ENCODE assay signal across 8 cellular contexts in the genomic region with DNA sequence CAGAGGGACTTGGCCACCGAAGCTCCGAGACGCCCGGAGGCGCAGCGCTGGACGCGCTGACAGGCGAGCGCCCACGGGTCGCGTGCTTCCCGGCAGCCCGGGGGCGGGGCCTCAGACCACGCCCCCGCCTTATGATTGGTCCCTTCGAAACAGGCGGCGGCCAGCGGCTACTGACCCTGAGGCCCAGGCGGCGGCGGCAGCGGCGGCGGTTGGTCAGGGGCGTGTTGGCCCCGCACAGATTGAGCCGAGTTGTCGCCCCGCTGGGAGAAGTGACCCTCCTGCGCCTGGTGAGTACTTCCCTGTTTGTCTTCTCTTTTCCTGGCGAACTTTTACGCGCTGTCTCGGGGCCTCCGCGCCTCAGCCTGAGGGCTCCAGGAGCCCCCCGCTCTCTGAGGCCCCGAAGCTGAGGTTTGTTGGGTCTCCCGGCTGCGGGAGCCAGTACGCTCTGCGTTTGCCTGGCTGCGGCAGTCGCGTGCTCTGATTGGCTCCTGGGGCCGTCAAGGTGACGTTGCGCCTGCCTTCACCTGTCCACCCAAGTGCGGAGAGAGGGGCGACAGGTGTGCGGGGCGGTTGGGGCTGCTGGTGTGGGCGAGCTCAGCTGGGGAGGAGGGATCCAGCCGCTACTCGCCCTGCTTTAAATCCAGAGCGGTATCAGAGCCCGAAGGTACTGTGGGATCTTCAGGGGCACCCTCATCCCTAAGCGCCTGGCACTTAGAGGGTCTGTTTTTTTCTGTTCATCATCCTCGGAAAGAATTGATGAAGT. TPM values are rescaled to one million over a fixed set of nuclear protein-coding genes. Genes with fewer than 3 reads are reported as not detected.
DNase-seq lines count a peak whose midpoint lies in the region; ATAC-seq, FAIRE-seq and TF ChIP-seq lines count a peak whose summit lies in the region.

A gene (plus strand): TSS at position 186 of the 763 bp plus-strand sequence. CDS start 21,221 bp downstream, outside the sequence.

- no peak for TF ChIP-seq RAD21 in A549 (conservative IDR thresholded peaks at IDR 0.05 in 1 of 2, IDR thresholded peaks at IDR 0.05 in 1 of 2)

- no peak for FAIRE-seq in A549 (lab: Jason Lieb, UNC)
- no peak for FAIRE-seq in kidney (lab: Jason Lieb, UNC)

- CTCF ChIA-PET in A549 (lab: Yijun Ruan, JAX): interaction anchor here (1.0 kb wide), 1 partner anchor 223 kb away, joined by 3 read pairs; no protein-coding TSS in a partner anchor
- CTCF ChIA-PET in activated B cell treated with CpG ODN at 0.5 μM for 24 hours (lab: Charles Lee): interaction anchor here (0.7 kb wide), 1 partner anchor 421 kb away, joined by 3 read pairs; no protein-coding TSS in a partner anchor

- peak within 1 kb of the TSS; percentile 71 to 79 for H3K9ac ChIP-seq in kidney (ENCODE audit: low read length in 2 of 2)

- no peaks in the 10 kb centered on the region for H3K9me3 ChIP-seq in A549
- H3K9me3 ChIP-seq in kidney (ENCODE audit: control insufficient read depth in 1 of 2, low read length in 2 of 2): no peaks in the 10 kb centered on the region

- H3K36me3 Mint-ChIP-seq in activated B cell treated with CpG ODN at 0.5 μM for 24 hours (ENCODE audit: low read depth): no peaks in the 10 kb centered on the region

- H3K4me3 ChIP-seq in A549 (peak within 1 kb of the TSS; percentile 86), choroid plexus epithelial cell (ENCODE audit: low read depth, low read length) (peak within 1 kb of the TSS; percentile 80), kidney (ENCODE audit: low read length in 2 of 2) (peak within 1 kb of the TSS; percentile 82 to 91)

- H3K4me2 ChIP-seq in A549: peak within 1 kb of the TSS; percentile 98

- H3K27ac ChIP-seq in A549 (peak within 1 kb of the TSS; percentile 74 to 86), kidney (ENCODE audit: low read depth in 2 of 2, low read length in 2 of 2) (peak within 1 kb of the TSS in 1 of 2 donors; percentile 82)

- TF ChIP-seq CTCF in A549 (IDR thresholded peaks at IDR 0.05) (no peak), activated B cell treated with CpG ODN at 0.5 μM for 24 hours (IDR thresholded peaks at IDR 0.05) (no peak), choroid plexus epithelial cell (conservative IDR thresholded peaks at IDR 0.05; ENCODE audit: low read depth, low read length) (no peak), kidney (IDR thresholded peaks at IDR 0.05; ENCODE audit: borderline replicate concordance, extremely low read depth, insufficient read depth) (no peak)

- no peaks in the 10 kb centered on the region for H3K9me3 Mint-ChIP-seq in activated B cell treated with CpG ODN at 0.5 μM for 24 hours

- no peak within 1 kb of the TSS for H3K27ac Mint-ChIP-seq in activated B cell treated with CpG ODN at 0.5 μM for 24 hours

- peaks cover 5% of the 10 kb centered on the region for H3K27me3 Mint-ChIP-seq in activated B cell treated with CpG ODN at 0.5 μM for 24 hours

- peak within 1 kb of the TSS; percentile 89 for H3K4me3 Mint-ChIP-seq in activated B cell treated with CpG ODN at 0.5 μM for 24 hours

- TF ChIP-seq POLR2A in A549 (IDR thresholded peaks at IDR 0.05; ENCODE audit: low read length): peak; percentile 58

- ATAC-seq in A549 (peak; percentile 94 to 98), GM18519 (IDR thresholded peaks at IDR 0.05; ENCODE audit: low FRiP score, unreplicated experiment) (peak; percentile 86), HG02981 (IDR thresholded peaks at IDR 0.05; ENCODE audit: unreplicated experiment) (peak; percentile 98), activated B cell treated with CpG ODN at 0.5 μM for 24 hours (ENCODE audit: low read depth) (peak; percentile 90)

- intact Hi-C loops in activated B cell treated with CpG ODN at 0.5 μM for 24 hours (cut with micrococcal nuclease): loop anchor here (1.0 kb wide), 1 partner anchor 373 kb away; a partner anchor contains a TSS
- intact Hi-C loops in kidney (cut with DNase I): no loop called here

- peaks cover 13% of the 10 kb centered on the region for H3K4me1 Mint-ChIP-seq in activated B cell treated with CpG ODN at 0.5 μM for 24 hours

- DNase-seq in A549 (ENCODE audit: low read depth in 1 of 2, low spot score in 1 of 2) (peak; percentile 73 to 86), NCI-H2107 (lab: John Stamatoyannopoulos, UW) (peak; percentile 62), activated B cell treated with CpG ODN at 0.5 μM for 24 hours (peak; percentile 58), choroid plexus epithelial cell (ENCODE audit: low read depth) (peak; percentile 81), kidney (peak; percentile 95)
- DNase-seq in stimulated activated CD4-positive, alpha-beta T cell treated with anti-CD3 and anti-CD28 coated beads, Interleukin-12 subunit alpha, Interleukin-12 subunit beta, amount 100 ng/mL, for 24 hours (ENCODE audit: low read depth in 2 of 2): peak; percentile 14 to 46

- H3K4me1 ChIP-seq in A549: peaks cover 27% of the 10 kb centered on the region
- H3K4me1 ChIP-seq in kidney (ENCODE audit: control insufficient read depth in 1 of 2, insufficient read depth in 1 of 2, low read depth in 1 of 2, low read length in 2 of 2): peaks cover 7 to 9% of the 10 kb centered on the region in 2 donors

- H3K36me3 ChIP-seq in kidney (ENCODE audit: control insufficient read depth in 1 of 2, insufficient read depth in 2 of 2, low read length in 2 of 2): no peaks in the 10 kb centered on the region

- 3% methylated on average over 35 of the region's 63 CpGs for WGBS in A549 (ENCODE audit: missing lambda C conversion rate)

- POLR2A ChIA-PET in A549 (lab: Yijun Ruan, JAX) (no interaction called here), activated B cell treated with CpG ODN at 0.5 μM for 24 hours (lab: Charles Lee) (no interaction called here)

- TF ChIP-seq EP300 in A549 (IDR thresholded peaks at IDR 0.05): no peak

TF ChIP-seq in A549, 52 proteins besides CTCF, POLR2A, EP300 and RAD21 (continues in another document):
- TF ChIP-seq HOXA7 (CRISPR knock-in tag; IDR thresholded peaks at IDR 0.05) (no peak), RFX5 (IDR thresholded peaks at IDR 0.05) (peak; percentile 54; the same call in 1 of the 2 replicates), FOXS1 (CRISPR knock-in tag; IDR thresholded peaks at IDR 0.05) (no peak), NPAS2 (CRISPR knock-in tag; IDR thresholded peaks at IDR 0.05; ENCODE audit: borderline replicate concordance) (no peak), SMC3 (IDR thresholded peaks at IDR 0.05) (no peak), JUN (IDR thresholded peaks at IDR 0.05) (peak in 1 of 2 experiments; percentile 44; a peak in 1 of 5 replicates), HOXB13 (CRISPR knock-in tag; IDR thresholded peaks at IDR 0.05; ENCODE audit: low read depth) (0 out of 2 replicates have a peak, but pooled peaks have one; percentile 21), PHF8 (IDR thresholded peaks at IDR 0.05; ENCODE audit: borderline replicate concordance, low read depth) (peak; percentile 80; the same call in 1 of the 2 replicates), MAFK (IDR thresholded peaks at IDR 0.05; ENCODE audit: partially characterized antibody) (no peak)
- TF ChIP-seq, protein P1, sequence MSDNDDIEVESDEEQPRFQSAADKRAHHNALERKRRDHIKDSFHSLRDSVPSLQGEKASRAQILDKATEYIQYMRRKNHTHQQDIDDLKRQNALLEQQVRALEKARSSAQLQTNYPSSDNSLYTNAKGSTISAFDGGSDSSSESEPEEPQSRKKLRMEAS (IDR thresholded peaks at IDR 0.05): peak; percentile 94
- TF ChIP-seq, protein P2, sequence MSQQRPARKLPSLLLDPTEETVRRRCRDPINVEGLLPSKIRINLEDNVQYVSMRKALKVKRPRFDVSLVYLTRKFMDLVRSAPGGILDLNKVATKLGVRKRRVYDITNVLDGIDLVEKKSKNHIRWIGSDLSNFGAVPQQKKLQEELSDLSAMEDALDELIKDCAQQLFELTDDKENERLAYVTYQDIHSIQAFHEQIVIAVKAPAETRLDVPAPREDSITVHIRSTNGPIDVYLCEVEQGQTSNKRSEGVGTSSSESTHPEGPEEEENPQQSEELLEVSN (IDR thresholded peaks at IDR 0.05; ENCODE audit: borderline replicate concordance, low read depth): peak; percentile 91
- TF ChIP-seq, protein P3, sequence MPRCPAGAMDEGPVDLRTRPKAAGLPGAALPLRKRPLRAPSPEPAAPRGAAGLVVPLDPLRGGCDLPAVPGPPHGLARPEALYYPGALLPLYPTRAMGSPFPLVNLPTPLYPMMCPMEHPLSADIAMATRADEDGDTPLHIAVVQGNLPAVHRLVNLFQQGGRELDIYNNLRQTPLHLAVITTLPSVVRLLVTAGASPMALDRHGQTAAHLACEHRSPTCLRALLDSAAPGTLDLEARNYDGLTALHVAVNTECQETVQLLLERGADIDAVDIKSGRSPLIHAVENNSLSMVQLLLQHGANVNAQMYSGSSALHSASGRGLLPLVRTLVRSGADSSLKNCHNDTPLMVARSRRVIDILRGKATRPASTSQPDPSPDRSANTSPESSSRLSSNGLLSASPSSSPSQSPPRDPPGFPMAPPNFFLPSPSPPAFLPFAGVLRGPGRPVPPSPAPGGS (IDR thresholded peaks at IDR 0.05): 0 out of 3 replicates have a peak, but pooled peaks have one; percentile 15
- TF ChIP-seq, protein P4, sequence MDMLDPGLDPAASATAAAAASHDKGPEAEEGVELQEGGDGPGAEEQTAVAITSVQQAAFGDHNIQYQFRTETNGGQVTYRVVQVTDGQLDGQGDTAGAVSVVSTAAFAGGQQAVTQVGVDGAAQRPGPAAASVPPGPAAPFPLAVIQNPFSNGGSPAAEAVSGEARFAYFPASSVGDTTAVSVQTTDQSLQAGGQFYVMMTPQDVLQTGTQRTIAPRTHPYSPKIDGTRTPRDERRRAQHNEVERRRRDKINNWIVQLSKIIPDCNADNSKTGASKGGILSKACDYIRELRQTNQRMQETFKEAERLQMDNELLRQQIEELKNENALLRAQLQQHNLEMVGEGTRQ (IDR thresholded peaks at IDR 0.05): peak; percentile 49
- TF ChIP-seq, protein P5, sequence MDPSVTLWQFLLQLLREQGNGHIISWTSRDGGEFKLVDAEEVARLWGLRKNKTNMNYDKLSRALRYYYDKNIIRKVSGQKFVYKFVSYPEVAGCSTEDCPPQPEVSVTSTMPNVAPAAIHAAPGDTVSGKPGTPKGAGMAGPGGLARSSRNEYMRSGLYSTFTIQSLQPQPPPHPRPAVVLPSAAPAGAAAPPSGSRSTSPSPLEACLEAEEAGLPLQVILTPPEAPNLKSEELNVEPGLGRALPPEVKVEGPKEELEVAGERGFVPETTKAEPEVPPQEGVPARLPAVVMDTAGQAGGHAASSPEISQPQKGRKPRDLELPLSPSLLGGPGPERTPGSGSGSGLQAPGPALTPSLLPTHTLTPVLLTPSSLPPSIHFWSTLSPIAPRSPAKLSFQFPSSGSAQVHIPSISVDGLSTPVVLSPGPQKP (IDR thresholded peaks at IDR 0.05; ENCODE audit: low read depth, low read length): no peak

RNA-seq across cellular contexts. Expression of the gene that starts here (rescaled TPM):
- 11.8 and 17.2 TPM in 2 replicates for polyA plus RNA-seq in A549 (2011; rRNA removed)
- polyA plus RNA-seq in A549 (2012; cell fraction: cytosol; rRNA removed): 2.0 and 2.6 TPM in 2 replicates
- 3.3 and 3.9 TPM in 2 replicates for polyA plus RNA-seq in A549 (2012; cell fraction: nucleus; rRNA removed)
- polyA plus RNA-seq in A549 (2017; fragmentation: RNase III; extraction: RNeasy Plus Mini Kit Qiagen cat#74134 plus additional on column Dnase treatment): 6.4 to 7.2 TPM (median 7.1 TPM) in 3 replicates
- polyA minus RNA-seq in A549 (2011; rRNA and poly(A)+ RNA removed): 9.7 and 12.8 TPM in 2 replicates
- total RNA-seq in activated B cell treated with CpG ODN at 0.5 μM for 24 hours: 0.07 and 0.10 TPM in 2 replicates
- 12.6 TPM for total RNA-seq in kidney
- polyA plus RNA-seq in kidney (ENCODE audit: insufficient read depth, low read depth, low replicate concordance): 1.7 TPM

Comparison
In these comparisons a context has a peak if more than half of its experiments do, and no peak if none do; other contexts are left out.
1. RNA of the gene that starts here (total RNA-seq): 12.6 TPM in kidney (single experiment); 0.07 to 0.10 TPM in activated B cell treated with CpG ODN at 0.5 μM for 24 hours; every median in the first group is over 10 times any median in the second.
2. Peak in DNase-seq and ATAC-seq in activated B cell treated with CpG ODN at 0.5 μM for 24 hours; RNA of the gene not detected or under 1 TPM.
3. DNase-seq: peak in every context shown above with its lines; median percentile 95 in kidney; 81 in choroid plexus epithelial cell; 80 in A549; 62 in NCI-H2107; 58 in activated B cell treated with CpG ODN at 0.5 μM for 24 hours; 30 in stimulated activated CD4-positive, alpha-beta T cell treated with anti-CD3 and anti-CD28 coated beads, Interleukin-12 subunit alpha, Interleukin-12 subunit beta, amount 100 ng/mL, for 24 hours.
4. Peak in every context shown above with its lines, with median percentiles within 50 percentile points of each other: ATAC-seq and H3K4me3 ChIP-seq.